ENCODE assay signal across 8 cellular contexts in the genomic region with DNA sequence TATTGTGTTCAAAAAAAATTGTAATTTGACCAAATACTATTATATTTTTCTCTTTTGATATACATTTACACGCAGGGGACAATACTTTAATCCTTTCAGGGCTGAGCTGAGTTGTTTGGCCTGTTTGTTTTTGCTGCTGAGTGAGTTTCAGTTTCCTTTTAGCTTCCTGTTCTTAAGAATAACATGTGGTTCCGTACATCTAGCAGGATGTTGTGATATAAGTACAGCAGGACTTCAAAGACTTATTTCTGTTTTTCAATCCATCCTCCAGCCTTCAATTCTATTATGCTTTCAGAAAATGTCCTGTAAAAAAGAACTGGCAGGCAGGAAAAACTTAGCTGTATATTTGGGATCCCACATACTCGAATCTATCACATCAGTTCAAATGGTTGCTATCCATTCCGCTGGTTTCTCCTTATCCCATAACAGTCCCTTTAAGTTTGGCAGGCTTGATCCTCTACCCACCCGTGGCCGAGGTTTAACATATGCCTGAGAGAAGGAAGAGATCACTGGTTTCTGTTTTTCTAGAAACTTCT.
DNase-seq lines count a peak whose midpoint lies in the region; ATAC-seq, FAIRE-seq and TF ChIP-seq lines count a peak whose summit lies in the region.

No MANE protein-coding gene starts in this region.

- peaks cover 11% of the 10 kb centered on the region for H3K9me3 Mint-ChIP-seq in activated naive CD8-positive, alpha-beta T cell (ENCODE audit: low read depth)

- no peak for TF ChIP-seq POLR2A in gastroesophageal sphincter (IDR thresholded peaks at IDR 0.05)

- peak overlapping the region; percentile 71 for H3K4me3 Mint-ChIP-seq in activated naive CD8-positive, alpha-beta T cell

- peak overlapping the region; percentile 46 to 59 for H3K27ac ChIP-seq in left lung
- H3K27ac ChIP-seq in gastroesophageal sphincter, result no peak overlapping the region

- no peak for FAIRE-seq in RCC 7860 (lab: Jason Lieb, UNC)

- intact Hi-C loops in left lung (cut with DNase I), result no loop called here

- TF ChIP-seq CTCF in GM10266 (IDR thresholded peaks at IDR 0.05; ENCODE audit: control insufficient read depth, insufficient read depth, low read depth, missing control alignments) (no peak), left lung (IDR thresholded peaks at IDR 0.05) (no peak), gastroesophageal sphincter (IDR thresholded peaks at IDR 0.05) (no peak)

- WGBS in gastroesophageal sphincter (ENCODE audit: low coverage in 1 of 2), 2 donors, result 46 to 56% methylated on average over 6 of the region's 6 CpGs

- DNase-seq in GM10266 (ENCODE audit: extremely low spot score), result peak; percentile 24
- DNase-seq in KG1 (lab: John Stamatoyannopoulos, UW), result peak; percentile 20
- no peak for DNase-seq in left lung
- no peak for DNase-seq in RCC 7860 (ENCODE audit: low spot score)
- DNase-seq in amniotic stem cell (lab: John Stamatoyannopoulos, UW), result no peak

- peak overlapping the region; percentile 98 for H3K27ac Mint-ChIP-seq in activated naive CD8-positive, alpha-beta T cell

- ATAC-seq in GM21529 (IDR thresholded peaks at IDR 0.05; ENCODE audit: unreplicated experiment) (peak; percentile 100), left lung (peak; percentile 75), gastroesophageal sphincter (no peak)

- peaks cover 0 to 4% of the 10 kb centered on the region in 2 donors for H3K9me3 ChIP-seq in left lung
- H3K9me3 ChIP-seq in gastroesophageal sphincter, result no peaks in the 10 kb centered on the region

- no peaks in the 10 kb centered on the region for H3K36me3 ChIP-seq in left lung
- H3K36me3 ChIP-seq in gastroesophageal sphincter, result no peaks in the 10 kb centered on the region

- H3K4me1 ChIP-seq in left lung (peaks cover 5 to 8% of the 10 kb centered on the region in 2 donors), gastroesophageal sphincter (no peaks in the 10 kb centered on the region)

- peaks cover 49% of the 10 kb centered on the region for H3K4me1 Mint-ChIP-seq in activated naive CD8-positive, alpha-beta T cell (ENCODE audit: low read depth)

- H3K27me3 Mint-ChIP-seq in activated naive CD8-positive, alpha-beta T cell, result no peaks in the 10 kb centered on the region

- no peak for TF ChIP-seq EP300 in gastroesophageal sphincter (IDR thresholded peaks at IDR 0.05)

- H3K36me3 Mint-ChIP-seq in activated naive CD8-positive, alpha-beta T cell, result peaks cover 26% of the 10 kb centered on the region

- H3K27me3 ChIP-seq in left lung, result no peaks in the 10 kb centered on the region
- H3K27me3 ChIP-seq in gastroesophageal sphincter, result no peaks in the 10 kb centered on the region

- H3K4me3 ChIP-seq in left lung, result no peak overlapping the region
- H3K4me3 ChIP-seq in gastroesophageal sphincter, result no peak overlapping the region

Comparison
In these comparisons a context has a peak if more than half of its experiments do, and no peak if none do; other contexts are left out.
1. DNase-seq: peak in GM10266 (single experiment) and KG1 (single experiment); none in left lung (0 of 2), RCC 7860 (single experiment) and amniotic stem cell (single experiment).
2. H3K27ac ChIP-seq: peak in left lung (2 of 2); none in gastroesophageal sphincter (0 of 4).